14 cellular contexts compared by ENCODE assay signal in the genomic region with DNA sequence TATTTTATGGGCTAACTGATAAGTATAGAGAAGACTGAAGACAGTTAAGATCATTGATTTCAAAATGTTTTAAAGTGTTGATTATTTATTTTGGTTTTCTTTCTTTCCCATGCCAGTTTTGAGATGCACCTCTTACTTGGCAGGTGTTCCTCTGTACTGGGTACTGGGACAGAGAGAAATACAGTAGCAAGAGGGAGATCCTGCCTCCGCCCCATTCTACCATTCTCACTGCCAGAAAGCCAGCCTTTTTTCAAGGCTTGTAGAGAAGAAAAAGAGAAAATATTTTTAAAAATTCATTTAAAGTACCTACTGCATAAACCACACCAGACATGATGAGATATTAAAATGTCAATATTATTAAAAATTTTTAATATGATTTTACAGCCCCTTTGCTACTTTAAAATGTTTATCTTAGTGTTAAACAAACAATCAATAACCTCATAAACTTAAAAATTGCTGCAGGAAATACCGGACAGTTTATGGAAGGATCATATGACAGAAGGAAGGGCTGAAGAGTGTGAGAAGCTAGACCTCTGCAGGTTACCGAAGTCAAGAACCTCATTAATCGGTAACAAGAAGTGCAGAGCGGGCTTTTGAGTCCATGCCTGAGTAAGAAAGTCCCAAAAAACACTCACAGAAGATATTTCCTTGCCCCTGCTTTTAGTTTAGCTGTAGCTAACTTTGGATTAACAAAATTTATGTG.
A peak's percentile ranks its signal among the peaks of the same experiment; 100 is the strongest.
DNase-seq lines count a peak whose midpoint lies in the region; ATAC-seq and TF ChIP-seq lines count a peak whose summit lies in the region.
"Had no signal": no experiment of that assay in that cellular context is flagged by ENCODE, and none has a peak within 500 bp of the region (broad histone marks: within the 10 kb centered on the region; RNA-seq: fewer than 3 reads in every experiment).

No MANE protein-coding gene starts in this region.

- H3K36me3 ChIP-seq in heart right ventricle (no peaks in the 10 kb centered on the region), mesenchymal stem cell (ENCODE audit: control insufficient read depth in 1 of 2, insufficient read depth in 2 of 2, low read depth in 1 of 2, low read length in 2 of 2) (no peaks in the 10 kb centered on the region)
- H3K36me3 ChIP-seq: MG63, neural progenitor cell, WERI-Rb-1 had no signal

- DNase-seq in heart right ventricle (no peak), cardiac septum (ENCODE audit: low spot score) (no peak), activated B cell treated with CpG ODN at 0.5 μM for 24 hours (no peak), mesenchymal stem cell (no peak), A172 (ENCODE audit: low spot score) (no peak), osteocyte (ENCODE audit: extremely low spot score, unreplicated experiment) (no peak), NCI-H226 (no peak)
- DNase-seq: kidney glomerular epithelial cell, MG63, WERI-Rb-1 had no signal

- H3K14ac ChIP-seq in mesenchymal stem cell (ENCODE audit: low read length in 2 of 2): no peak overlapping the region

- H3K27me3 Mint-ChIP-seq in activated B cell treated with CpG ODN at 0.5 μM for 24 hours: peaks cover 2% of the 10 kb centered on the region
- peaks cover 3% of the 10 kb centered on the region for H3K27me3 Mint-ChIP-seq in osteocyte (ENCODE audit: unreplicated experiment)

- POLR2A ChIA-PET in activated B cell treated with CpG ODN at 0.5 μM for 24 hours (lab: Charles Lee): interaction anchor here (0.6 to 5.0 kb wide), 8 partner anchors 13 to 717 kb away, joined by 5 to 67 read pairs (median 12); no protein-coding TSS in a partner anchor

- H3K9me3 Mint-ChIP-seq in activated B cell treated with CpG ODN at 0.5 μM for 24 hours (no peaks in the 10 kb centered on the region), osteocyte (ENCODE audit: unreplicated experiment) (no peaks in the 10 kb centered on the region)
- H3K9me3 Mint-ChIP-seq: activated T-helper 2 cell treated with anti-CD3 and anti-CD28 coated beads, Interferon-gamma antibody, Interleukin-2, Interleukin-4, amounts not matched to agents 10 μg/mL and 5 μg/mL and 100 μg/mL, durations not matched to agents 14 hours and 24 hours and 36 hours; neural progenitor cell had no signal

- ATAC-seq in heart right ventricle (peak in 1 of 8 donors; percentile 33), activated B cell treated with CpG ODN at 0.5 μM for 24 hours (ENCODE audit: low read depth) (no peak), GM21825 (IDR thresholded peaks at IDR 0.05; ENCODE audit: unreplicated experiment) (no peak)

- peak overlapping the region in 8 of 10 donors; percentile 38 to 82 (median 75) for H3K27ac ChIP-seq in heart right ventricle
- no peak overlapping the region for H3K27ac ChIP-seq in mesenchymal stem cell (ENCODE audit: low read length, poor library complexity, severe bottlenecking)
- H3K27ac ChIP-seq: neural progenitor cell, RWPE1, WERI-Rb-1 had no signal

- H3K18ac ChIP-seq in mesenchymal stem cell (ENCODE audit: low read depth in 1 of 2, low read length in 2 of 2): no peak overlapping the region

- intact Hi-C loops in heart right ventricle (cut with DNase I) (loop anchor here in 4 of 10 donors (2.0 to 10.0 kb wide), 5 partner anchors 75 to 578 kb away; no protein-coding TSS in a partner anchor), cardiac septum (cut with DNase I) (no loop called here), activated B cell treated with CpG ODN at 0.5 μM for 24 hours (cut with micrococcal nuclease) (loop anchor here (1.0 to 5.0 kb wide), 6 partner anchors 34 to 649 kb away; a partner anchor contains a TSS)

- H2BK120ac ChIP-seq in mesenchymal stem cell (ENCODE audit: low read depth, low read length): no peak overlapping the region

- no peaks in the 10 kb centered on the region for H3K9me3 ChIP-seq in heart right ventricle
- H3K9me3 ChIP-seq in mesenchymal stem cell (ENCODE audit: control insufficient read depth, low read length): no peaks in the 10 kb centered on the region
- H3K9me3 ChIP-seq: MG63 had no signal

- no peak overlapping the region for H4K91ac ChIP-seq in mesenchymal stem cell (ENCODE audit: low read length)

- no peaks in the 10 kb centered on the region for H3K27me3 ChIP-seq in heart right ventricle
- peaks cover 0 to 4% of the 10 kb centered on the region in 2 experiments for H3K27me3 ChIP-seq in mesenchymal stem cell (ENCODE audit: control insufficient read depth in 1 of 2, insufficient read depth in 1 of 2, low read length in 2 of 2)
- H3K27me3 ChIP-seq: MG63, neural progenitor cell had no signal

- no peaks in the 10 kb centered on the region for H3K79me1 ChIP-seq in mesenchymal stem cell (replicated peaks; ENCODE audit: low read length, poor library complexity, severe bottlenecking)

- H3K9ac ChIP-seq in mesenchymal stem cell (ENCODE audit: low read length): peak overlapping the region; percentile 93
- H3K9ac ChIP-seq: neural progenitor cell had no signal

- no peak overlapping the region for H2BK15ac ChIP-seq in mesenchymal stem cell (ENCODE audit: low read depth, poor library complexity, severe bottlenecking)

- H3K4me1 ChIP-seq in heart right ventricle (peaks cover 0 to 27% (median 0%) of the 10 kb centered on the region in 9 donors), mesenchymal stem cell (ENCODE audit: control insufficient read depth, insufficient read depth, low read depth, low read length) (no peaks in the 10 kb centered on the region)

- H2BK12ac ChIP-seq in mesenchymal stem cell (ENCODE audit: low read length in 2 of 2): no peak overlapping the region

- peaks cover 32% of the 10 kb centered on the region for H3K4me1 Mint-ChIP-seq in activated B cell treated with CpG ODN at 0.5 μM for 24 hours
- no peaks in the 10 kb centered on the region for H3K4me1 Mint-ChIP-seq in osteocyte (ENCODE audit: unreplicated experiment)

- H3K27ac Mint-ChIP-seq in activated B cell treated with CpG ODN at 0.5 μM for 24 hours: peak overlapping the region; percentile 88
- no peak overlapping the region for H3K27ac Mint-ChIP-seq in osteocyte (ENCODE audit: unreplicated experiment)
- H3K27ac Mint-ChIP-seq: activated T-helper 2 cell treated with anti-CD3 and anti-CD28 coated beads, Interferon-gamma antibody, Interleukin-2, Interleukin-4, amounts not matched to agents 10 μg/mL and 5 μg/mL and 100 μg/mL, durations not matched to agents 14 hours and 24 hours and 36 hours; neural progenitor cell had no signal

- H3K23ac ChIP-seq in mesenchymal stem cell (ENCODE audit: low read length in 2 of 2): no peak overlapping the region

- H3K4me3 Mint-ChIP-seq in activated B cell treated with CpG ODN at 0.5 μM for 24 hours (peak overlapping the region; percentile 79), osteocyte (ENCODE audit: unreplicated experiment) (no peak overlapping the region)
- H3K4me3 Mint-ChIP-seq: neural progenitor cell had no signal

- no peak overlapping the region for H3K4me2 ChIP-seq in mesenchymal stem cell (ENCODE audit: low read length, poor library complexity, severe bottlenecking)
- H3K4me2 ChIP-seq: neural progenitor cell had no signal

- H3K4me3 ChIP-seq in heart right ventricle (peak overlapping the region in 3 of 10 donors; percentile 41 to 47 (median 45)), mesenchymal stem cell (ENCODE audit: insufficient read depth in 1 of 2, low read depth in 1 of 2, low read length in 2 of 2) (peak overlapping the region in 1 of 2 experiments; percentile 72)
- H3K4me3 ChIP-seq: MG63, neural progenitor cell had no signal

- 81 to 86% methylated on average over 5 of the region's 5 CpGs for WGBS in heart right ventricle, 2 donors
- 83% methylated on average over 4 of the region's 5 CpGs for WGBS in mesenchymal stem cell

- peaks cover 6% of the 10 kb centered on the region for H3K36me3 Mint-ChIP-seq in activated B cell treated with CpG ODN at 0.5 μM for 24 hours (ENCODE audit: low read depth)
- H3K36me3 Mint-ChIP-seq in osteocyte (ENCODE audit: unreplicated experiment): no peaks in the 10 kb centered on the region
- H3K36me3 Mint-ChIP-seq: neural progenitor cell had no signal

- H3K4ac ChIP-seq in mesenchymal stem cell (ENCODE audit: low read depth in 1 of 2, low read length in 2 of 2): no peak overlapping the region

- no peak overlapping the region for H4K8ac ChIP-seq in mesenchymal stem cell (ENCODE audit: low read length)

- H2AK5ac ChIP-seq in mesenchymal stem cell (ENCODE audit: low read length, severe bottlenecking): no peak overlapping the region

- CTCF ChIA-PET in activated B cell treated with CpG ODN at 0.5 μM for 24 hours (lab: Charles Lee): interaction anchor here (0.8 to 4.1 kb wide), 22 partner anchors 9 to 649 kb away, joined by 3 to 105 read pairs (median 6); a partner anchor contains a TSS

- no peak overlapping the region for H2AFZ ChIP-seq in mesenchymal stem cell (ENCODE audit: low read depth, low read length)
- H2AFZ ChIP-seq: neural progenitor cell had no signal

- TF ChIP-seq CTCF in heart right ventricle (IDR thresholded peaks at IDR 0.05) (no peak), activated B cell treated with CpG ODN at 0.5 μM for 24 hours (IDR thresholded peaks at IDR 0.05) (no peak), osteocyte (IDR thresholded peaks at IDR 0.05) (no peak)

- no peak overlapping the region for H2BK5ac ChIP-seq in mesenchymal stem cell (ENCODE audit: low read depth, low read length, poor library complexity, severe bottlenecking)
